ENCODE assay signal across 8 cellular contexts in the genomic region with DNA sequence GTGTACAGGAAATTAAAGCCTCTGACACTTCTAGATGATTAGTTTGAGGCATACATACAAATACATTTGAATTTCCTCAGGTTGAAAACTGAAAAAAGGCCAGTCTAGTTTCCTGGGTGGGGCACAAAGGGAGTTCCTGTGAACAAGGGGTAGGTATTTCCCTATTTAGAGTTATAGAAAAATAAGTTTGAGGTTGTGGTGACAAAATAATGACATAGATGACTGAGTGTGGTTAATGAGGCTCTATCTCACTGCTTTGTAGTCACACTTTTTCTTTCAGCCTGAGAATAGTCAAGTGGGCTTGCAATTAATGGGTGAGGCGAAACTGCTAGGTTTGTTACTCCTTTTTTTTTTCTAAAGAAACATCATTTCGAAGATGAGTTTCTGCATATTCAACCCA. TPM values are rescaled to one million over a fixed set of nuclear protein-coding genes. Genes with fewer than 3 reads are reported as not detected.
A peak's percentile ranks its signal among the peaks of the same experiment; 100 is the strongest.
DNase-seq lines count a peak whose midpoint lies in the region; ATAC-seq lines count a peak whose summit lies in the region.

No MANE protein-coding gene starts in this region.

- CTCF ChIA-PET in T-cell (lab: Charles Lee): interaction anchor here (0.6 to 1.1 kb wide), 4 partner anchors 8 to 151 kb away, joined by 3 to 5 read pairs (median 3); no protein-coding TSS in a partner anchor

- no peaks in the 10 kb centered on the region for H3K27me3 Mint-ChIP-seq in activated T-cell treated with anti-CD3 and anti-CD28 coated beads, Interleukin-2, amount 50 U/mL, for 72 hours (ENCODE audit: low read depth)
- no peaks in the 10 kb centered on the region for H3K27me3 Mint-ChIP-seq in T-cell

- POLR2A ChIA-PET in T-cell (lab: Charles Lee): interaction anchor here in 1 of 2 donors (0.6 kb wide), 1 partner anchor 9 kb away, joined by 7 read pairs; no protein-coding TSS in a partner anchor

- no peaks in the 10 kb centered on the region for H3K36me3 Mint-ChIP-seq in activated T-cell treated with anti-CD3 and anti-CD28 coated beads, Interleukin-2, amount 50 U/mL, for 72 hours (ENCODE audit: insufficient read depth in 2 of 2)
- H3K36me3 Mint-ChIP-seq in T-cell: no peaks in the 10 kb centered on the region

- H3K9me3 Mint-ChIP-seq in activated T-cell treated with anti-CD3 and anti-CD28 coated beads, Interleukin-2, amount 50 U/mL, for 72 hours: no peaks in the 10 kb centered on the region
- H3K9me3 Mint-ChIP-seq in T-cell: no peaks in the 10 kb centered on the region

- ATAC-seq in activated T-cell treated with anti-CD3 and anti-CD28 coated beads, Interleukin-2, amount 50 U/mL, for 72 hours (replicated peaks in 1 of 2): peak; percentile 26 to 30
- ATAC-seq in HG02938 (IDR thresholded peaks at IDR 0.05; ENCODE audit: unreplicated experiment) (peak; percentile 66), T-cell (replicated peaks in 1 of 4) (peak; percentile 33 to 70 (median 38)), Right ventricle myocardium inferior (no peak)
- peak; percentile 44 for ATAC-seq in stimulated activated naive CD8-positive, alpha-beta T cell treated with anti-CD3 and anti-CD28 coated beads, Interleukin-15, Interleukin-2, amounts not matched to agents 100 U/mL and 50 U/mL, for 24 hours

- H3K4me3 Mint-ChIP-seq in activated T-cell treated with anti-CD3 and anti-CD28 coated beads, Interleukin-2, amount 50 U/mL, for 72 hours: peak overlapping the region; percentile 17 to 44
- H3K4me3 Mint-ChIP-seq in T-cell: peak overlapping the region; percentile 8 to 52 (median 49)

- intact Hi-C loops in Right ventricle myocardium inferior (cut with DNase I): loop anchor here (10.0 kb wide), 1 partner anchor 333 kb away; no protein-coding TSS in a partner anchor

- DNase-seq in activated T-cell treated with anti-CD3 and anti-CD28 coated beads, Interleukin-2, amount 50 U/mL, for 72 hours: peak in 1 of 2 donors; percentile 25
- DNase-seq in activated T-cell treated with anti-CD3 and anti-CD28 coated beads, Interleukin-2, amount 50 U/mL, for 1 hour: no peak
- DNase-seq in T-cell (peak in 28 of 34 experiments; percentile 12 to 64 (median 46)), NCI-H1092 (lab: John Stamatoyannopoulos, UW) (no peak), Ammon's horn (ENCODE audit: low spot score) (no peak), Right ventricle myocardium inferior (ENCODE audit: missing footprints) (no peak)
- no peak for DNase-seq in stimulated activated naive CD8-positive, alpha-beta T cell treated with anti-CD3 and anti-CD28 coated beads, Interleukin-15, Interleukin-2, amounts not matched to agents 100 U/mL and 50 U/mL, for 24 hours

- peaks cover 65% of the 10 kb centered on the region for H3K4me1 Mint-ChIP-seq in activated T-cell treated with anti-CD3 and anti-CD28 coated beads, Interleukin-2, amount 50 U/mL, for 72 hours (ENCODE audit: low read depth)
- peaks cover 70 to 84% (median 82%) of the 10 kb centered on the region in 3 donors for H3K4me1 Mint-ChIP-seq in T-cell

- peak overlapping the region; percentile 0 for H3K27ac Mint-ChIP-seq in activated T-cell treated with anti-CD3 and anti-CD28 coated beads, Interleukin-2, amount 50 U/mL, for 72 hours
- H3K27ac Mint-ChIP-seq in T-cell: peak overlapping the region; percentile 91 to 96

RNA-seq across cellular contexts. Expression of a gene that starts 4.3 kb away (rescaled TPM):
- 10 to 100 TPM in 1 of 2 donors, 1 to 10 TPM in 1; 8.2 to 13.6 TPM for total RNA-seq in activated T-cell treated with anti-CD3 and anti-CD28 coated beads, Interleukin-2, amount 50 U/mL, for 72 hours
- 10 to 100 TPM; 26.2 to 52.2 (median 38.7) TPM for total RNA-seq in T-cell
- total RNA-seq in Right ventricle myocardium inferior: 45.9 TPM

Comparison
In these comparisons a context has a peak if more than half of its experiments do, and no peak if none do; other contexts are left out.
1. DNase-seq: peak in T-cell (28 of 34); none in activated T-cell treated with anti-CD3 and anti-CD28 coated beads, Interleukin-2, amount 50 U/mL, for 1 hour (single experiment), stimulated activated naive CD8-positive, alpha-beta T cell treated with anti-CD3 and anti-CD28 coated beads, Interleukin-15, Interleukin-2, amounts not matched to agents 100 U/mL and 50 U/mL, for 24 hours (single experiment), NCI-H1092 (single experiment), Ammon's horn (single experiment) and Right ventricle myocardium inferior (single experiment).